Comparison of ENCODE assay signal across 15 cellular contexts in the genomic region with DNA sequence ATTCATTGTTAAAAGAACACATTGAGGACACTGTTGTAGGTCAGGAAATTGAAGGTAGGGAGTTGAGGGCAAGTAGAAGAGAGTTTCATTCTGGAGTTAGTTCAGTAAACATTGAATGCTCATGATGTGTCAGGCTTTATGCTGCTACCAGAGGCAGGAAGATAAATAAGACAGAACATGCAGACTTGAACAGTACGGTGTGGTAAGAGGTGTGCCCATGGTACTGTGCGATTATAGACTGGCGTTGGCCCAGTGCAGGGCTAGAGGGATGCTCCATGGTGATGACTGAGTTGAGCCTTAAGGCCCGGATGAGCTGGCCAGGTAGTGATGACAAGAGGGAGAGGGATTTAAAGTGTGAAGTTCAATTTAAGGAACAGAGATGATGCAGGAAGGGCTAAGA. TPM values are rescaled to one million over a fixed set of nuclear protein-coding genes. Genes with fewer than 3 reads are reported as not detected.
DNase-seq lines count a peak whose midpoint lies in the region; ATAC-seq and TF ChIP-seq lines count a peak whose summit lies in the region.
"Had no signal": no experiment of that assay in that cellular context is flagged by ENCODE, and none has a peak within 500 bp of the region (broad histone marks: within the 10 kb centered on the region; RNA-seq: fewer than 3 reads in every experiment).

No MANE protein-coding gene starts in this region.

- H3K9me3 ChIP-seq in T-helper 17 cell (ENCODE audit: control insufficient read depth, low read length, poor library complexity, severe bottlenecking) (no peaks in the 10 kb centered on the region), upper lobe of right lung (no peaks in the 10 kb centered on the region)
- H3K9me3 ChIP-seq: Caco-2, SJCRH30 had no signal

- peak overlapping the region; percentile 8 for H3K27ac Mint-ChIP-seq in activated naive CD8-positive, alpha-beta T cell
- H3K27ac Mint-ChIP-seq in activated naive CD8-positive, alpha-beta T cell treated with anti-CD3 and anti-CD28 coated beads, Interleukin-2, amount 50 U/mL, for 24 hours: no peak overlapping the region
- H3K27ac Mint-ChIP-seq in T-helper 17 cell: peak overlapping the region; percentile 0
- H3K27ac Mint-ChIP-seq in glutamatergic neuron (ENCODE audit: unreplicated experiment): no peak overlapping the region
- H3K27ac Mint-ChIP-seq: B cell had no signal

- TF ChIP-seq POLR2A in GM18505 (IDR thresholded peaks at IDR 0.05; ENCODE audit: borderline replicate concordance, extremely low read depth, insufficient read depth, insufficient read length): no peak

- no peaks in the 10 kb centered on the region for H3K36me3 ChIP-seq in upper lobe of right lung
- H3K36me3 ChIP-seq: SJCRH30 had no signal

- no peaks in the 10 kb centered on the region for H3K9me3 Mint-ChIP-seq in activated naive CD8-positive, alpha-beta T cell (ENCODE audit: low read depth)
- H3K9me3 Mint-ChIP-seq in activated naive CD8-positive, alpha-beta T cell treated with anti-CD3 and anti-CD28 coated beads, Interleukin-2, amount 50 U/mL, for 24 hours: no peaks in the 10 kb centered on the region
- H3K9me3 Mint-ChIP-seq in glutamatergic neuron (ENCODE audit: unreplicated experiment): peaks cover 2% of the 10 kb centered on the region

- H3K4me1 Mint-ChIP-seq in activated naive CD8-positive, alpha-beta T cell (ENCODE audit: low read depth): peaks cover 35% of the 10 kb centered on the region
- peaks cover 6% of the 10 kb centered on the region for H3K4me1 Mint-ChIP-seq in activated naive CD8-positive, alpha-beta T cell treated with anti-CD3 and anti-CD28 coated beads, Interleukin-2, amount 50 U/mL, for 24 hours
- H3K4me1 Mint-ChIP-seq in T-helper 17 cell: peaks cover 15% of the 10 kb centered on the region
- peaks cover 19% of the 10 kb centered on the region for H3K4me1 Mint-ChIP-seq in glutamatergic neuron (ENCODE audit: low read depth, unreplicated experiment)

- no peak for DNase-seq in activated naive CD8-positive, alpha-beta T cell treated with anti-CD3 and anti-CD28 coated beads, Interleukin-2, amount 50 U/mL, for 24 hours
- no peak for DNase-seq in T-helper 17 cell
- DNase-seq in epithelial cell of esophagus (ENCODE audit: low read depth): peak; percentile 25
- DNase-seq in upper lobe of right lung: no peak
- no peak for DNase-seq in glutamatergic neuron
- DNase-seq: Caco-2, GDM1, NCI-H1105, NCI-H2081, NCI-H2171 treated with DMSO at 0.1 percent for 48 hours, NCI-H774, SJCRH30 had no signal

- TF ChIP-seq CTCF in epithelial cell of esophagus (IDR thresholded peaks at IDR 0.05; ENCODE audit: insufficient read depth, low read depth, low read length, missing control alignments): no peak
- TF ChIP-seq CTCF in upper lobe of right lung (IDR thresholded peaks at IDR 0.05): no peak
- TF ChIP-seq CTCF in glutamatergic neuron (IDR thresholded peaks at IDR 0.05; ENCODE audit: partially characterized antibody, unreplicated experiment): no peak

- H3K27ac ChIP-seq in upper lobe of right lung: no peak overlapping the region
- H3K27ac ChIP-seq: SJCRH30 had no signal

- no peak overlapping the region for H3K4me3 Mint-ChIP-seq in activated naive CD8-positive, alpha-beta T cell
- H3K4me3 Mint-ChIP-seq in activated naive CD8-positive, alpha-beta T cell treated with anti-CD3 and anti-CD28 coated beads, Interleukin-2, amount 50 U/mL, for 24 hours: no peak overlapping the region
- no peak overlapping the region for H3K4me3 Mint-ChIP-seq in T-helper 17 cell
- no peak overlapping the region for H3K4me3 Mint-ChIP-seq in glutamatergic neuron (ENCODE audit: unreplicated experiment)
- H3K4me3 Mint-ChIP-seq: B cell had no signal

- H3K4me3 ChIP-seq in epithelial cell of esophagus (ENCODE audit: low read length): no peak overlapping the region
- H3K4me3 ChIP-seq in upper lobe of right lung: no peak overlapping the region
- H3K4me3 ChIP-seq: SJCRH30 had no signal

- H3K27me3 Mint-ChIP-seq in activated naive CD8-positive, alpha-beta T cell: no peaks in the 10 kb centered on the region
- no peaks in the 10 kb centered on the region for H3K27me3 Mint-ChIP-seq in activated naive CD8-positive, alpha-beta T cell treated with anti-CD3 and anti-CD28 coated beads, Interleukin-2, amount 50 U/mL, for 24 hours
- H3K27me3 Mint-ChIP-seq in T-helper 17 cell (peaks cover 26% of the 10 kb centered on the region), glutamatergic neuron (ENCODE audit: unreplicated experiment) (no peaks in the 10 kb centered on the region)
- H3K27me3 Mint-ChIP-seq: B cell had no signal

- no peaks in the 10 kb centered on the region for H3K27me3 ChIP-seq in upper lobe of right lung
- H3K27me3 ChIP-seq: SJCRH30 had no signal

- no peaks in the 10 kb centered on the region for H3K36me3 Mint-ChIP-seq in activated naive CD8-positive, alpha-beta T cell
- H3K36me3 Mint-ChIP-seq in activated naive CD8-positive, alpha-beta T cell treated with anti-CD3 and anti-CD28 coated beads, Interleukin-2, amount 50 U/mL, for 24 hours (ENCODE audit: low read depth): no peaks in the 10 kb centered on the region
- H3K36me3 Mint-ChIP-seq in T-helper 17 cell (ENCODE audit: low read depth): no peaks in the 10 kb centered on the region
- H3K36me3 Mint-ChIP-seq in glutamatergic neuron (ENCODE audit: unreplicated experiment): no peaks in the 10 kb centered on the region

- ATAC-seq in activated naive CD8-positive, alpha-beta T cell treated with anti-CD3 and anti-CD28 coated beads, Interleukin-2, amount 50 U/mL, for 24 hours: no peak
- ATAC-seq in T-helper 17 cell (no peak), upper lobe of right lung (peak; percentile 19), GM18505 (IDR thresholded peaks at IDR 0.05; ENCODE audit: unreplicated experiment) (no peak)

- peaks cover 25% of the 10 kb centered on the region for H3K4me1 ChIP-seq in upper lobe of right lung
- H3K4me1 ChIP-seq: SJCRH30 had no signal

- intact Hi-C loops in upper lobe of right lung (cut with DNase I): no loop called here

RNA-seq across cellular contexts. Expression of a gene that starts 50.8 kb away (rescaled TPM):
- total RNA-seq in T-helper 17 cell (1 to 10 TPM; 3.5 to 4.8 TPM), upper lobe of right lung (37.6 TPM), glutamatergic neuron (ENCODE audit: unreplicated experiment) (4.8 TPM)

Comparison
In these comparisons a context has a peak if more than half of its experiments do, and no peak if none do; other contexts are left out.
1. H3K27ac Mint-ChIP-seq: peak in activated naive CD8-positive, alpha-beta T cell (single experiment) and T-helper 17 cell (single experiment); none in activated naive CD8-positive, alpha-beta T cell treated with anti-CD3 and anti-CD28 coated beads, Interleukin-2, amount 50 U/mL, for 24 hours (single experiment) and glutamatergic neuron (single experiment).